1 cellular context compared by ENCODE assay signal in genomic region chr9:132409828-132410528, GRCh38.
A peak's percentile ranks its signal among the peaks of the same experiment; 100 is the strongest.
TF ChIP-seq lines count a peak whose summit lies in the region.

TSS of gene CFAP77 (plus strand) at chr9:132410211. CDS start at chr9:132410272, 61 bp downstream.

TF ChIP-seq in HepG2, 621 proteins besides CTCF, POLR2A, EP300 and RAD21 (continued from another document):
- TF ChIP-seq ARID4A (CRISPR knock-in tag; IDR thresholded peaks at IDR 0.05; ENCODE audit: borderline replicate concordance), result peak; percentile 25; the same call in 1 of the 2 replicates
- TF ChIP-seq RFX1 (IDR thresholded peaks at IDR 0.05), result peak; percentile 89
- peak; percentile 65 for TF ChIP-seq ATF7 (IDR thresholded peaks at IDR 0.05)
- TF ChIP-seq ATF7 (CRISPR knock-in tag; IDR thresholded peaks at IDR 0.05), result no peak
- TF ChIP-seq ZNF558 (CRISPR knock-in tag; IDR thresholded peaks at IDR 0.05; ENCODE audit: borderline replicate concordance), result no peak
- TF ChIP-seq GATAD2A (CRISPR knock-in tag; IDR thresholded peaks at IDR 0.05), result no peak
- TF ChIP-seq ZNF776 (CRISPR knock-in tag; IDR thresholded peaks at IDR 0.05), result 0 out of 2 replicates have a peak, but pooled peaks have one; percentile 17
- peak; percentile 84 for TF ChIP-seq BHLHE40 (IDR thresholded peaks at IDR 0.05; ENCODE audit: low read length)
- peak; percentile 95 for TF ChIP-seq FOXK2 (IDR thresholded peaks at IDR 0.05)
- TF ChIP-seq GABPB1 (CRISPR knock-in tag; IDR thresholded peaks at IDR 0.05), result peak; percentile 40; the same call in 1 of the 2 replicates
- TF ChIP-seq ZNF556 (CRISPR knock-in tag; IDR thresholded peaks at IDR 0.05; ENCODE audit: borderline replicate concordance), result no peak
- TF ChIP-seq, protein P1, sequence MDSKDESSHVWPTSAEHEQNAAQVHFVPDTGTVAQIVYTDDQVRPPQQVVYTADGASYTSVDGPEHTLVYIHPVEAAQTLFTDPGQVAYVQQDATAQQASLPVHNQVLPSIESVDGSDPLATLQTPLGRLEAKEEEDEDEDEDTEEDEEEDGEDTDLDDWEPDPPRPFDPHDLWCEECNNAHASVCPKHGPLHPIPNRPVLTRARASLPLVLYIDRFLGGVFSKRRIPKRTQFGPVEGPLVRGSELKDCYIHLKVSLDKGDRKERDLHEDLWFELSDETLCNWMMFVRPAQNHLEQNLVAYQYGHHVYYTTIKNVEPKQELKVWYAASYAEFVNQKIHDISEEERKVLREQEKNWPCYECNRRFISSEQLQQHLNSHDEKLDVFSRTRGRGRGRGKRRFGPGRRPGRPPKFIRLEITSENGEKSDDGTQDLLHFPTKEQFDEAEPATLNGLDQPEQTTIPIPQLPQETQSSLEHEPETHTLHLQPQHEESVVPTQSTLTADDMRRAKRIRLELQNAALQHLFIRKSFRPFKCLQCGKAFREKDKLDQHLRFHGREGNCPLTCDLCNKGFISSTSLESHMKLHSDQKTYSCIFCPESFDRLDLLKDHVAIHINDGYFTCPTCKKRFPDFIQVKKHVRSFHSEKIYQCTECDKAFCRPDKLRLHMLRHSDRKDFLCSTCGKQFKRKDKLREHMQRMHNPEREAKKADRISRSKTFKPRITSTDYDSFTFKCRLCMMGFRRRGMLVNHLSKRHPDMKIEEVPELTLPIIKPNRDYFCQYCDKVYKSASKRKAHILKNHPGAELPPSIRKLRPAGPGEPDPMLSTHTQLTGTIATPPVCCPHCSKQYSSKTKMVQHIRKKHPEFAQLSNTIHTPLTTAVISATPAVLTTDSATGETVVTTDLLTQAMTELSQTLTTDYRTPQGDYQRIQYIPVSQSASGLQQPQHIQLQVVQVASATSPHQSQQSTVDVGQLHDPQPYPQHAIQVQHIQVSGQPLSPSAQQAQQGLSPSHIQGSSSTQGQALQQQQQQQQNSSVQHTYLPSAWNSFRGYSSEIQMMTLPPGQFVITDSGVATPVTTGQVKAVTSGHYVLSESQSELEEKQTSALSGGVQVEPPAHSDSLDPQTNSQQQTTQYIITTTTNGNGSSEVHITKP (CRISPR knock-in tag; IDR thresholded peaks at IDR 0.05; ENCODE audit: low read depth), result peak; percentile 99
- TF ChIP-seq KLF12 (CRISPR knock-in tag; IDR thresholded peaks at IDR 0.05; ENCODE audit: borderline replicate concordance), result no peak
- no peak for TF ChIP-seq ZNF678 (CRISPR knock-in tag; IDR thresholded peaks at IDR 0.05)
- no peak for TF ChIP-seq ZNF260 (CRISPR knock-in tag; IDR thresholded peaks at IDR 0.05; ENCODE audit: borderline replicate concordance, low read depth)
- TF ChIP-seq RFX3 (CRISPR knock-in tag; IDR thresholded peaks at IDR 0.05), result peak; percentile 88
- TF ChIP-seq SAP130 (CRISPR knock-in tag; IDR thresholded peaks at IDR 0.05; ENCODE audit: low read depth), result peak; percentile 35; the same call in 1 of the 2 replicates
- TF ChIP-seq SIN3A (IDR thresholded peaks at IDR 0.05; ENCODE audit: borderline replicate concordance, low read depth, low read length), result peak; percentile 34; the same call in 1 of the 2 replicates
- TF ChIP-seq BRD4 (CRISPR knock-in tag; IDR thresholded peaks at IDR 0.05), result no peak
- TF ChIP-seq BORCS8-MEF2B (CRISPR knock-in tag; IDR thresholded peaks at IDR 0.05), result no peak
- TF ChIP-seq FOXM1 (CRISPR knock-in tag; IDR thresholded peaks at IDR 0.05), result no peak
- TF ChIP-seq, protein P2, sequence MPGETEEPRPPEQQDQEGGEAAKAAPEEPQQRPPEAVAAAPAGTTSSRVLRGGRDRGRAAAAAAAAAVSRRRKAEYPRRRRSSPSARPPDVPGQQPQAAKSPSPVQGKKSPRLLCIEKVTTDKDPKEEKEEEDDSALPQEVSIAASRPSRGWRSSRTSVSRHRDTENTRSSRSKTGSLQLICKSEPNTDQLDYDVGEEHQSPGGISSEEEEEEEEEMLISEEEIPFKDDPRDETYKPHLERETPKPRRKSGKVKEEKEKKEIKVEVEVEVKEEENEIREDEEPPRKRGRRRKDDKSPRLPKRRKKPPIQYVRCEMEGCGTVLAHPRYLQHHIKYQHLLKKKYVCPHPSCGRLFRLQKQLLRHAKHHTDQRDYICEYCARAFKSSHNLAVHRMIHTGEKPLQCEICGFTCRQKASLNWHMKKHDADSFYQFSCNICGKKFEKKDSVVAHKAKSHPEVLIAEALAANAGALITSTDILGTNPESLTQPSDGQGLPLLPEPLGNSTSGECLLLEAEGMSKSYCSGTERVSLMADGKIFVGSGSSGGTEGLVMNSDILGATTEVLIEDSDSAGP (CRISPR knock-in tag; IDR thresholded peaks at IDR 0.05; ENCODE audit: borderline replicate concordance), result no peak
- no peak for TF ChIP-seq ATF4 (CRISPR knock-in tag; IDR thresholded peaks at IDR 0.05)
- TF ChIP-seq, protein P3, sequence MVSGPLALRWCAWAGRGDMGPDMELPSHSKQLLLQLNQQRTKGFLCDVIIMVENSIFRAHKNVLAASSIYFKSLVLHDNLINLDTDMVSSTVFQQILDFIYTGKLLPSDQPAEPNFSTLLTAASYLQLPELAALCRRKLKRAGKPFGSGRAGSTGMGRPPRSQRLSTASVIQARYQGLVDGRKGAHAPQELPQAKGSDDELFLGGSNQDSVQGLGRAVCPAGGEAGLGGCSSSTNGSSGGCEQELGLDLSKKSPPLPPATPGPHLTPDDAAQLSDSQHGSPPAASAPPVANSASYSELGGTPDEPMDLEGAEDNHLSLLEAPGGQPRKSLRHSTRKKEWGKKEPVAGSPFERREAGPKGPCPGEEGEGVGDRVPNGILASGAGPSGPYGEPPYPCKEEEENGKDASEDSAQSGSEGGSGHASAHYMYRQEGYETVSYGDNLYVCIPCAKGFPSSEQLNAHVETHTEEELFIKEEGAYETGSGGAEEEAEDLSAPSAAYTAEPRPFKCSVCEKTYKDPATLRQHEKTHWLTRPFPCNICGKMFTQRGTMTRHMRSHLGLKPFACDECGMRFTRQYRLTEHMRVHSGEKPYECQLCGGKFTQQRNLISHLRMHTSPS (CRISPR knock-in tag; IDR thresholded peaks at IDR 0.05; ENCODE audit: low read depth), result no peak
- TF ChIP-seq, protein P4, sequence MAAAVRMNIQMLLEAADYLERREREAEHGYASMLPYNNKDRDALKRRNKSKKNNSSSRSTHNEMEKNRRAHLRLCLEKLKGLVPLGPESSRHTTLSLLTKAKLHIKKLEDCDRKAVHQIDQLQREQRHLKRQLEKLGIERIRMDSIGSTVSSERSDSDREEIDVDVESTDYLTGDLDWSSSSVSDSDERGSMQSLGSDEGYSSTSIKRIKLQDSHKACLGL (CRISPR knock-in tag; IDR thresholded peaks at IDR 0.05), result peak; percentile 20; the same call in 1 of the 2 replicates
- TF ChIP-seq ZNF124 (CRISPR knock-in tag; IDR thresholded peaks at IDR 0.05), result no peak
- no peak for TF ChIP-seq GLI4 (CRISPR knock-in tag; IDR thresholded peaks at IDR 0.05; ENCODE audit: borderline replicate concordance)
- TF ChIP-seq, protein P5, sequence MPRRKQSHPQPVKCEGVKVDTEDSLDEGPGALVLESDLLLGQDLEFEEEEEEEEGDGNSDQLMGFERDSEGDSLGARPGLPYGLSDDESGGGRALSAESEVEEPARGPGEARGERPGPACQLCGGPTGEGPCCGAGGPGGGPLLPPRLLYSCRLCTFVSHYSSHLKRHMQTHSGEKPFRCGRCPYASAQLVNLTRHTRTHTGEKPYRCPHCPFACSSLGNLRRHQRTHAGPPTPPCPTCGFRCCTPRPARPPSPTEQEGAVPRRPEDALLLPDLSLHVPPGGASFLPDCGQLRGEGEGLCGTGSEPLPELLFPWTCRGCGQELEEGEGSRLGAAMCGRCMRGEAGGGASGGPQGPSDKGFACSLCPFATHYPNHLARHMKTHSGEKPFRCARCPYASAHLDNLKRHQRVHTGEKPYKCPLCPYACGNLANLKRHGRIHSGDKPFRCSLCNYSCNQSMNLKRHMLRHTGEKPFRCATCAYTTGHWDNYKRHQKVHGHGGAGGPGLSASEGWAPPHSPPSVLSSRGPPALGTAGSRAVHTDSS (CRISPR knock-in tag; conservative IDR thresholded peaks at IDR 0.05), result no peak
